Comparison of ENCODE assay signal across 9 cellular contexts in the genomic region with DNA sequence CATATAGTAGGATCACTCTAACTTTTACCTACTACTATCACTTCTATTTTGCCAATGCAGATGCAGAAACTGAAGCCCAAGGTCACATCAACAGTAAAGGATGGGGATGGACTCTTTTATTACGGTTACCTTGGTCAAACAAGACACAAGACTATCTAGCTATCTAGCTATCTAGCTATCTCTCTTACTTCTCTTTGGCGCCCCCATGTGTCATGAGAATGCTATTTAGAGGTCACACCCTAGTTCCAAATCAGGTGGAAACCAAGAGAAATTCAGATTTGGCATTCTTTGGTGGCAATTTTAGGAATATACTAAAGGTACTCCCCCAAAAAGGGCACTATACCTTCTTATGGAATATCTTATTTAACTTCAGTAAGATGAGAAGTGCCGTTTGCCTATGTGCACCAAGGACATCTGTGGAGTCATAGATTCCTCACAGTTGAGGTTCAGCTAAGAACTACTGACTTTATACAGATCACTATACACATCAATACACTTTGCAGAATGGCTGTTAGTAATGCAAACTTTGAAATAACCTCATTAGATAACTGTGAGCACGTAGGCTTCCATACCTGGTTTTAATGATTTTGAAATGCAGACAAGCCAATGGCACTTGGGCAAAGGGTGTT. TPM values are rescaled to one million over a fixed set of nuclear protein-coding genes. Genes with fewer than 3 reads are reported as not detected.
A peak's percentile ranks its signal among the peaks of the same experiment; 100 is the strongest.
DNase-seq lines count a peak whose midpoint lies in the region; ATAC-seq and TF ChIP-seq lines count a peak whose summit lies in the region.
"Had no signal": no experiment of that assay in that cellular context is flagged by ENCODE, and none has a peak within 500 bp of the region (broad histone marks: within the 10 kb centered on the region; RNA-seq: fewer than 3 reads in every experiment).

No MANE protein-coding gene starts in this region.

- H3K36me3 ChIP-seq in adipocyte (ENCODE audit: control insufficient read depth, insufficient read depth, low read length, severe bottlenecking) (no peaks in the 10 kb centered on the region), liver (ENCODE audit: control insufficient read depth in 4 of 4, insufficient read depth in 3 of 4, low read depth in 1 of 4, low read length in 3 of 4) (no peaks in the 10 kb centered on the region), tibial nerve (no peaks in the 10 kb centered on the region), sigmoid colon (no peaks in the 10 kb centered on the region)
- H3K36me3 ChIP-seq: uterus had no signal

- H3K9me3 ChIP-seq in adipocyte (ENCODE audit: control insufficient read depth, low read length) (no peaks in the 10 kb centered on the region), liver (ENCODE audit: control insufficient read depth in 4 of 4, low read length in 3 of 4) (no peaks in the 10 kb centered on the region), tibial nerve (no peaks in the 10 kb centered on the region), sigmoid colon (no peaks in the 10 kb centered on the region)
- H3K9me3 ChIP-seq: uterus had no signal

- no peak overlapping the region for H3K9ac ChIP-seq in adipocyte (ENCODE audit: low read length)
- H3K9ac ChIP-seq in liver (ENCODE audit: low read depth in 1 of 2, low read length in 2 of 2): no peak overlapping the region

- peak; percentile 56 for DNase-seq in NOMO-1 treated with DMSO at 0.1 percent for 48 hours (lab: John Stamatoyannopoulos, UW; ENCODE audit: unreplicated experiment)
- DNase-seq in NOMO-1 treated with dmso at 0.1 percent for 144 hours (lab: John Stamatoyannopoulos, UW; ENCODE audit: unreplicated experiment): no peak
- peak; percentile 79 for DNase-seq in OCI-M1 (lab: John Stamatoyannopoulos, UW)
- peak; percentile 48 for DNase-seq in adipocyte (ENCODE audit: low read depth)
- DNase-seq in tibial nerve (ENCODE audit: low spot score in 2 of 2): peak; percentile 25 to 85
- DNase-seq in sigmoid colon: no peak

- WGBS in liver: 43% methylated on average over 4 of the region's 4 CpGs
- 43 to 49% methylated on average over 4 of the region's 4 CpGs for WGBS in tibial nerve, 2 donors
- 26 to 42% methylated on average over 4 of the region's 4 CpGs for WGBS in sigmoid colon, 2 donors

- TF ChIP-seq POLR2A in tibial nerve (IDR thresholded peaks at IDR 0.05) (no peak), sigmoid colon (IDR thresholded peaks at IDR 0.05) (no peak)

- TF ChIP-seq CTCF in liver (IDR thresholded peaks at IDR 0.05; ENCODE audit: low read depth, low read length, missing input control) (peak; percentile 49), tibial nerve (IDR thresholded peaks at IDR 0.05) (peak; percentile 31 to 51 (median 41)), sigmoid colon (IDR thresholded peaks at IDR 0.05) (peak in 2 of 4 experiments; percentile 16 to 35)

- TF ChIP-seq EP300 in tibial nerve (IDR thresholded peaks at IDR 0.05) (no peak), sigmoid colon (IDR thresholded peaks at IDR 0.05) (no peak)

- no peak overlapping the region for H3K27ac ChIP-seq in liver (ENCODE audit: low read depth in 1 of 2, low read length in 2 of 2)
- no peak overlapping the region for H3K27ac ChIP-seq in tibial nerve
- H3K27ac ChIP-seq in sigmoid colon: no peak overlapping the region
- H3K27ac ChIP-seq: uterus had no signal

- intact Hi-C loops in sigmoid colon (cut with DNase I): loop anchor here (10.0 kb wide), 1 partner anchor 580 kb away; no protein-coding TSS in a partner anchor

- TF ChIP-seq RAD21 in liver (IDR thresholded peaks at IDR 0.05): peak; percentile 70 to 77

- H3K4me3 ChIP-seq in adipocyte (ENCODE audit: low read length): no peak overlapping the region
- H3K4me3 ChIP-seq in liver (ENCODE audit: low read depth in 1 of 3, low read length in 3 of 3): no peak overlapping the region
- H3K4me3 ChIP-seq in tibial nerve: no peak overlapping the region
- H3K4me3 ChIP-seq in sigmoid colon: no peak overlapping the region
- H3K4me3 ChIP-seq: uterus had no signal

- peaks cover 3% of the 10 kb centered on the region for H3K4me1 ChIP-seq in adipocyte (ENCODE audit: control insufficient read depth, insufficient read depth, low read length)
- no peaks in the 10 kb centered on the region for H3K4me1 ChIP-seq in liver (ENCODE audit: control insufficient read depth in 4 of 4, insufficient read depth in 4 of 4, low read length in 3 of 4)
- H3K4me1 ChIP-seq in tibial nerve: no peaks in the 10 kb centered on the region
- H3K4me1 ChIP-seq in sigmoid colon: no peaks in the 10 kb centered on the region
- H3K4me1 ChIP-seq: uterus had no signal

- H3K27me3 ChIP-seq in adipocyte (replicated peaks; ENCODE audit: control insufficient read depth, insufficient read depth, low read length) (peaks cover 40% of the 10 kb centered on the region), liver (ENCODE audit: control insufficient read depth in 4 of 4, insufficient read depth in 4 of 4, low read length in 3 of 4) (peaks cover 0 to 2% (median 0%) of the 10 kb centered on the region in 4 donors), tibial nerve (peaks cover 0 to 25% of the 10 kb centered on the region in 2 donors), sigmoid colon (peaks cover 0 to 24% (median 7%) of the 10 kb centered on the region in 3 donors)
- H3K27me3 ChIP-seq: uterus had no signal

- ATAC-seq in HG03175 (IDR thresholded peaks at IDR 0.05; ENCODE audit: unreplicated experiment): peak; percentile 72

TF ChIP-seq in liver, 16 proteins besides CTCF, POLR2A, EP300 and RAD21:
- TF ChIP-seq HNF4G (IDR thresholded peaks at IDR 0.05) (no peak), MAX (IDR thresholded peaks at IDR 0.05) (no peak), EGR1 (IDR thresholded peaks at IDR 0.05; ENCODE audit: low read depth in 2 of 2) (no peak), RXRA (IDR thresholded peaks at IDR 0.05) (no peak), YY1 (IDR thresholded peaks at IDR 0.05) (no peak)
- TF ChIP-seq, protein P1, sequence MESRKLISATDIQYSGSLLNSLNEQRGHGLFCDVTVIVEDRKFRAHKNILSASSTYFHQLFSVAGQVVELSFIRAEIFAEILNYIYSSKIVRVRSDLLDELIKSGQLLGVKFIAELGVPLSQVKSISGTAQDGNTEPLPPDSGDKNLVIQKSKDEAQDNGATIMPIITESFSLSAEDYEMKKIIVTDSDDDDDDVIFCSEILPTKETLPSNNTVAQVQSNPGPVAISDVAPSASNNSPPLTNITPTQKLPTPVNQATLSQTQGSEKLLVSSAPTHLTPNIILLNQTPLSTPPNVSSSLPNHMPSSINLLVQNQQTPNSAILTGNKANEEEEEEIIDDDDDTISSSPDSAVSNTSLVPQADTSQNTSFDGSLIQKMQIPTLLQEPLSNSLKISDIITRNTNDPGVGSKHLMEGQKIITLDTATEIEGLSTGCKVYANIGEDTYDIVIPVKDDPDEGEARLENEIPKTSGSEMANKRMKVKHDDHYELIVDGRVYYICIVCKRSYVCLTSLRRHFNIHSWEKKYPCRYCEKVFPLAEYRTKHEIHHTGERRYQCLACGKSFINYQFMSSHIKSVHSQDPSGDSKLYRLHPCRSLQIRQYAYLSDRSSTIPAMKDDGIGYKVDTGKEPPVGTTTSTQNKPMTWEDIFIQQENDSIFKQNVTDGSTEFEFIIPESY (IDR thresholded peaks at IDR 0.05): no peak

RNA-seq across cellular contexts. Expression of gene ZNF648, which starts 6.7 kb away (rescaled TPM):
- total RNA-seq in liver (under 1 TPM; 0.14 to 0.67 TPM), tibial nerve (1 to 10 TPM in 2 of 4 donors, under 1 TPM in 2; 0.20 to 1.5 (median 1.2) TPM), sigmoid colon (under 1 TPM in 1 of 4 donors, not detected in 3; under 0.01 TPM)
- polyA plus RNA-seq in liver (under 1 TPM; 0.02 to 0.26 TPM), sigmoid colon (under 1 TPM in 1 of 3 donors, not detected in 2; 0.04 TPM)

Comparison
In these comparisons a context has a peak if more than half of its experiments do, and no peak if none do; other contexts are left out.
1. DNase-seq: peak in NOMO-1 treated with DMSO at 0.1 percent for 48 hours (single experiment), OCI-M1 (single experiment), adipocyte (single experiment) and tibial nerve (2 of 2); none in NOMO-1 treated with dmso at 0.1 percent for 144 hours (single experiment) and sigmoid colon (single experiment).